Comparison of ENCODE assay signal across 11 cellular contexts in genomic region chr3:12830785-12831581, GRCh38. TPM values are rescaled to one million over a fixed set of nuclear protein-coding genes. Genes with fewer than 3 reads are reported as not detected.
DNase-seq lines count a peak whose midpoint lies in the region; ATAC-seq and TF ChIP-seq lines count a peak whose summit lies in the region.
"Had no signal": no experiment of that assay in that cellular context is flagged by ENCODE, and none has a peak within 500 bp of the region (broad histone marks: within the 10 kb centered on the region; RNA-seq: fewer than 3 reads in every experiment).

No MANE protein-coding gene starts in this region.

- POLR2A ChIA-PET in activated CD4-positive, alpha-beta memory T cell treated with anti-CD3 and anti-CD28 coated beads, Interleukin-2, amount 10 ng/mL, durations not matched to agents 7 days and 5 days (lab: Charles Lee), result interaction anchor here (1.3 to 2.7 kb wide), 2 partner anchors 9 to 11 kb away, joined by 3 to 17 read pairs; partner anchors contain the start of gene RPL32

- H3K9me2 ChIP-seq in Karpas-422 (replicated peaks; ENCODE audit: insufficient read depth, low read length), result no peaks in the 10 kb centered on the region

- no peaks in the 10 kb centered on the region for H3K79me2 ChIP-seq in Karpas-422 (ENCODE audit: low read length)

- H3K4me3 ChIP-seq in Karpas-422 (ENCODE audit: low read length) (peak overlapping the region; percentile 49; the same call in 1 of the 2 replicates), choroid plexus epithelial cell (ENCODE audit: low read depth, low read length) (no peak overlapping the region), lower leg skin (ENCODE audit: low read depth, poor library complexity, severe bottlenecking) (no peak overlapping the region)
- H3K4me3 ChIP-seq: left lung, right lobe of liver had no signal

- no peaks in the 10 kb centered on the region for H3K4me1 Mint-ChIP-seq in progenitor cell of endocrine pancreas (ENCODE audit: low read depth)
- H3K4me1 Mint-ChIP-seq in activated CD4-positive, alpha-beta memory T cell treated with anti-CD3 and anti-CD28 coated beads, Interleukin-2, amount 10 ng/mL, durations not matched to agents 7 days and 5 days, result no peaks in the 10 kb centered on the region

- WGBS in lower leg skin, 2 donors, result 82 to 83% methylated on average over 8 of the region's 8 CpGs

- peaks cover 9% of the 10 kb centered on the region for H4K20me1 ChIP-seq in Karpas-422 (ENCODE audit: insufficient read depth, low read depth, low read length)

- peaks cover 33% of the 10 kb centered on the region for H3K36me3 ChIP-seq in Karpas-422 (ENCODE audit: insufficient read depth, low read length)

- peak overlapping the region; percentile 96 for H3K27ac ChIP-seq in Karpas-422 (ENCODE audit: low read length)
- H3K27ac ChIP-seq: left lung, right lobe of liver had no signal

- TF ChIP-seq CTCF in choroid plexus epithelial cell (conservative IDR thresholded peaks at IDR 0.05; ENCODE audit: low read depth, low read length) (peak; percentile 28), progenitor cell of endocrine pancreas (IDR thresholded peaks at IDR 0.05; ENCODE audit: unreplicated experiment) (no peak), lower leg skin (IDR thresholded peaks at IDR 0.05) (no peak)

- no peak for ATAC-seq in HG03025 (IDR thresholded peaks at IDR 0.05; ENCODE audit: low FRiP score, unreplicated experiment)
- ATAC-seq: left lung had no signal

- intact Hi-C loops in lower leg skin (cut with DNase I; ENCODE audit: low total_unique reads), result no loop called here

- H3K36me3 Mint-ChIP-seq in progenitor cell of endocrine pancreas (ENCODE audit: insufficient read depth), result peaks cover 10% of the 10 kb centered on the region
- H3K36me3 Mint-ChIP-seq in activated CD4-positive, alpha-beta memory T cell treated with anti-CD3 and anti-CD28 coated beads, Interleukin-2, amount 10 ng/mL, durations not matched to agents 7 days and 5 days (ENCODE audit: low read depth), result peaks cover 49% of the 10 kb centered on the region

- H3K4me2 ChIP-seq in Karpas-422 (ENCODE audit: low read depth, low read length, poor library complexity, severe bottlenecking), result peak overlapping the region; percentile 64

- H3K27me3 Mint-ChIP-seq in progenitor cell of endocrine pancreas, result no peaks in the 10 kb centered on the region
- H3K27me3 Mint-ChIP-seq in activated CD4-positive, alpha-beta memory T cell treated with anti-CD3 and anti-CD28 coated beads, Interleukin-2, amount 10 ng/mL, durations not matched to agents 7 days and 5 days, result no peaks in the 10 kb centered on the region

- H3K27me3 ChIP-seq in Karpas-422 (ENCODE audit: low read length), result no peaks in the 10 kb centered on the region
- H3K27me3 ChIP-seq: left lung, right lobe of liver had no signal

- peak overlapping the region; percentile 63 for H3K9ac ChIP-seq in Karpas-422 (ENCODE audit: low read length)

- no peak for TF ChIP-seq POLR2A in lower leg skin (IDR thresholded peaks at IDR 0.05)

- CTCF ChIA-PET in activated CD4-positive, alpha-beta memory T cell treated with anti-CD3 and anti-CD28 coated beads, Interleukin-2, amount 10 ng/mL, durations not matched to agents 7 days and 5 days (lab: Charles Lee), result interaction anchor here (1.1 to 3.4 kb wide), 2 partner anchors 11 to 21 kb away, joined by 4 to 19 read pairs; partner anchors contain the start of gene RPL32

- DNase-seq in NCI-H510A treated with DMSO at 0.1 percent for 48 hours (lab: John Stamatoyannopoulos, UW) (peak; percentile 26), NCI-H510A (lab: John Stamatoyannopoulos, UW) (no peak), Karpas-422 (no peak), choroid plexus epithelial cell (ENCODE audit: low read depth) (peak; percentile 19), progenitor cell of endocrine pancreas (ENCODE audit: low spot score, unreplicated experiment) (no peak), lower leg skin (ENCODE audit: low spot score in 2 of 2) (no peak)
- no peak for DNase-seq in activated CD4-positive, alpha-beta memory T cell treated with anti-CD3 and anti-CD28 coated beads, Interleukin-2, amount 10 ng/mL, durations not matched to agents 7 days and 5 days
- DNase-seq: ACHN, left lung, right lobe of liver had no signal

- no peaks in the 10 kb centered on the region for H3K9me3 ChIP-seq in Karpas-422 (ENCODE audit: low read length)
- H3K9me3 ChIP-seq: left lung, right lobe of liver had no signal

- no peaks in the 10 kb centered on the region for H3K9me3 Mint-ChIP-seq in progenitor cell of endocrine pancreas (ENCODE audit: low read depth)
- H3K9me3 Mint-ChIP-seq in activated CD4-positive, alpha-beta memory T cell treated with anti-CD3 and anti-CD28 coated beads, Interleukin-2, amount 10 ng/mL, durations not matched to agents 7 days and 5 days, result no peaks in the 10 kb centered on the region

- peak overlapping the region; percentile 80 for H3K27ac Mint-ChIP-seq in progenitor cell of endocrine pancreas
- no peak overlapping the region for H3K27ac Mint-ChIP-seq in activated CD4-positive, alpha-beta memory T cell treated with anti-CD3 and anti-CD28 coated beads, Interleukin-2, amount 10 ng/mL, durations not matched to agents 7 days and 5 days

- H2AFZ ChIP-seq in Karpas-422 (ENCODE audit: low read length), result no peak overlapping the region

- no peak overlapping the region for H3K4me3 Mint-ChIP-seq in progenitor cell of endocrine pancreas (ENCODE audit: low read depth)
- no peak overlapping the region for H3K4me3 Mint-ChIP-seq in activated CD4-positive, alpha-beta memory T cell treated with anti-CD3 and anti-CD28 coated beads, Interleukin-2, amount 10 ng/mL, durations not matched to agents 7 days and 5 days

- H3K4me1 ChIP-seq in Karpas-422 (ENCODE audit: low read length), result peaks cover 57% of the 10 kb centered on the region
- H3K4me1 ChIP-seq: left lung, right lobe of liver had no signal

RNA-seq across cellular contexts. Expression of gene RPL32, which starts 10.4 kb away (rescaled TPM):
- 5,091 and 6,020 TPM in 2 replicates for total RNA-seq in Karpas-422 (2014; rRNA removed; shearing (Covaris generic); ENCODE audit: low replicate concordance)
- total RNA-seq in progenitor cell of endocrine pancreas, result 1,626 and 1,662 TPM in 2 replicates
- total RNA-seq in activated CD4-positive, alpha-beta memory T cell treated with anti-CD3 and anti-CD28 coated beads, Interleukin-2, amount 10 ng/mL, durations not matched to agents 7 days and 5 days, result 1,000 to 10,000 TPM; 1,634 to 1,730 TPM
- 1,000 to 10,000 TPM; 1,042 to 3,119 (median 2,671) TPM for total RNA-seq in lower leg skin

RNA-seq across cellular contexts. Expression of gene CAND2, which starts 34.5 kb away (rescaled TPM):
- 13.0 and 21.6 TPM in 2 replicates for total RNA-seq in Karpas-422 (2014; rRNA removed; shearing (Covaris generic); ENCODE audit: low replicate concordance)
- 7.9 and 11.0 TPM in 2 replicates for total RNA-seq in progenitor cell of endocrine pancreas
- under 1 TPM in 1 of 2 experiments, not detected in 1; 0.15 TPM for total RNA-seq in activated CD4-positive, alpha-beta memory T cell treated with anti-CD3 and anti-CD28 coated beads, Interleukin-2, amount 10 ng/mL, durations not matched to agents 7 days and 5 days
- total RNA-seq in lower leg skin, result 1 to 10 TPM in 3 of 4 donors, under 1 TPM in 1; 0.63 to 4.2 (median 2.8) TPM

Comparison
In these comparisons a context has a peak if more than half of its experiments do, and no peak if none do; other contexts are left out.
1. DNase-seq: peak in NCI-H510A treated with DMSO at 0.1 percent for 48 hours (single experiment) and choroid plexus epithelial cell (single experiment); none in NCI-H510A (single experiment), Karpas-422 (single experiment), progenitor cell of endocrine pancreas (single experiment), activated CD4-positive, alpha-beta memory T cell treated with anti-CD3 and anti-CD28 coated beads, Interleukin-2, amount 10 ng/mL, durations not matched to agents 7 days and 5 days (single experiment) and lower leg skin (0 of 2).